In genomic region chr3:51706788-51707731, GRCh38 we compare ENCODE assay signal across 1 cellular context.
TF ChIP-seq lines count a peak whose summit lies in the region.

Gene GRM2 (plus strand): TSS chr3:51707068. CDS start chr3:51708984, 1,916 bp downstream.

TF ChIP-seq in IMR-90, 13 proteins besides CTCF, POLR2A, EP300 and RAD21:
- TF ChIP-seq CHD1 (IDR thresholded peaks at IDR 0.05; ENCODE audit: low read depth, low read length) (no peak), MXI1 (IDR thresholded peaks at IDR 0.05; ENCODE audit: borderline replicate concordance, low read depth, low read length) (peak; percentile 86; the same call in 1 of the 2 replicates), RCOR1 (IDR thresholded peaks at IDR 0.05; ENCODE audit: insufficient replicate concordance, low read length) (peak; percentile 34), MAZ (IDR thresholded peaks at IDR 0.05; ENCODE audit: borderline replicate concordance, low read depth, low read length) (peak; percentile 78; the same call in 1 of the 2 replicates)
